1 cellular context compared by ENCODE assay signal in genomic region chr1:184049836-184050468, GRCh38.
TF ChIP-seq lines count a peak whose summit lies in the region.

No MANE protein-coding gene starts in this region.

TF ChIP-seq in HepG2, 621 proteins besides CTCF, POLR2A, EP300 and RAD21:
- no peak for TF ChIP-seq ELF1 (CRISPR knock-in tag; IDR thresholded peaks at IDR 0.05)
- no peak for TF ChIP-seq NRL (CRISPR knock-in tag; IDR thresholded peaks at IDR 0.05; ENCODE audit: borderline replicate concordance)
- no peak for TF ChIP-seq ZBTB26 (CRISPR knock-in tag; IDR thresholded peaks at IDR 0.05; ENCODE audit: borderline replicate concordance)
- no peak for TF ChIP-seq ZGPAT (CRISPR knock-in tag; IDR thresholded peaks at IDR 0.05)
- TF ChIP-seq DNMT3B (CRISPR knock-in tag; conservative IDR thresholded peaks at IDR 0.05): no peak
- TF ChIP-seq SATB2 (CRISPR knock-in tag; IDR thresholded peaks at IDR 0.05): no peak
- no peak for TF ChIP-seq ZNF543 (CRISPR knock-in tag; IDR thresholded peaks at IDR 0.05)
- TF ChIP-seq TCF7 (IDR thresholded peaks at IDR 0.05; ENCODE audit: low read depth): no peak
- TF ChIP-seq BHLHE40 (IDR thresholded peaks at IDR 0.05; ENCODE audit: low read length): no peak
- no peak for TF ChIP-seq ZNF713 (CRISPR knock-in tag; IDR thresholded peaks at IDR 0.05)
- no peak for TF ChIP-seq HNRNPL (IDR thresholded peaks at IDR 0.05; ENCODE audit: low read depth, low read length)
- TF ChIP-seq RFXANK (CRISPR knock-in tag; IDR thresholded peaks at IDR 0.05): no peak
- TF ChIP-seq ZBTB42 (CRISPR knock-in tag; IDR thresholded peaks at IDR 0.05): no peak
- no peak for TF ChIP-seq BATF2 (CRISPR knock-in tag; IDR thresholded peaks at IDR 0.05)
- no peak for TF ChIP-seq ZNF207 (IDR thresholded peaks at IDR 0.05; ENCODE audit: borderline replicate concordance)
- no peak for TF ChIP-seq FOXK1 (CRISPR knock-in tag; IDR thresholded peaks at IDR 0.05; ENCODE audit: borderline replicate concordance, low read depth)
